Comparison of ENCODE assay signal across 28 cellular contexts in genomic region chr2:239712755-239713154, GRCh38.
"Had no signal": no experiment of that assay in that cellular context is flagged by ENCODE, and none has a peak within 500 bp of the region (broad histone marks: within the 10 kb centered on the region; RNA-seq: fewer than 3 reads in every experiment).

No MANE protein-coding gene starts in this region.

- H3K36me3 Mint-ChIP-seq: mesothelial cell of epicardium; natural killer cell treated with Interleukin-12 subunit alpha and Interleukin-12 subunit beta and Interleukin-15 and Interleukin-18, amount 100 ng/mL, for 72 hours; stimulated activated effector memory CD8-positive, alpha-beta T cell treated with anti-CD3 and anti-CD28 coated beads, Interleukin-12 subunit alpha, Interleukin-12 subunit beta, amount 100 ng/mL, for 72 hours had no signal

- H3K4me1 ChIP-seq: foreskin keratinocyte, heart left ventricle, parathyroid adenoma, prostate gland, right atrium auricular region had no signal

- H3K4me3 Mint-ChIP-seq: immature natural killer cell; memory B cell; mesothelial cell of epicardium; natural killer cell treated with Interleukin-12 subunit alpha and Interleukin-12 subunit beta and Interleukin-15 and Interleukin-18, amount 100 ng/mL, for 72 hours; neural crest cell; stimulated activated effector memory CD8-positive, alpha-beta T cell treated with anti-CD3 and anti-CD28 coated beads, Interleukin-12 subunit alpha, Interleukin-12 subunit beta, amount 100 ng/mL, for 72 hours had no signal

- H3K4me3 ChIP-seq: dorsolateral prefrontal cortex, esophagus muscularis mucosa, gastroesophageal sphincter, heart left ventricle, lung, mucosa of descending colon, prostate gland, right atrium auricular region, sigmoid colon, stomach, thyroid gland had no signal

- H3K4me1 Mint-ChIP-seq: immature natural killer cell; memory B cell; naive B cell; stimulated activated effector memory CD8-positive, alpha-beta T cell treated with anti-CD3 and anti-CD28 coated beads, Interleukin-12 subunit alpha, Interleukin-12 subunit beta, amount 100 ng/mL, for 72 hours had no signal

- H3K9ac ChIP-seq: parathyroid adenoma had no signal

- H3K27ac Mint-ChIP-seq: memory B cell; mesothelial cell of epicardium; natural killer cell treated with Interleukin-12 subunit alpha and Interleukin-12 subunit beta and Interleukin-15 and Interleukin-18, amount 100 ng/mL, for 72 hours; stimulated activated effector memory CD8-positive, alpha-beta T cell treated with anti-CD3 and anti-CD28 coated beads, Interleukin-12 subunit alpha, Interleukin-12 subunit beta, amount 100 ng/mL, for 72 hours had no signal

- H3K27ac ChIP-seq: dorsolateral prefrontal cortex, esophagus muscularis mucosa, foreskin keratinocyte, gastroesophageal sphincter, heart left ventricle, neutrophil, parathyroid adenoma, prostate gland, right atrium auricular region, sigmoid colon, stomach, thyroid gland had no signal

- H3K36me3 ChIP-seq: esophagus muscularis mucosa, gastroesophageal sphincter, heart left ventricle, neutrophil, prostate gland, right atrium auricular region, sigmoid colon, stomach, thyroid gland had no signal

- H3K27me3 ChIP-seq: esophagus muscularis mucosa, foreskin keratinocyte, gastroesophageal sphincter, heart left ventricle, right atrium auricular region, sigmoid colon, stomach, thyroid gland had no signal

- H3K9me3 ChIP-seq: neutrophil, prostate gland, thyroid gland had no signal

- DNase-seq: cerebellar nuclear complex; dorsolateral prefrontal cortex; effector CD8-positive, alpha-beta T cell; foreskin keratinocyte; hippocampal formation; immature natural killer cell; mucosa of descending colon; naive B cell; stimulated activated CD4-positive, alpha-beta T cell treated with anti-CD3 and anti-CD28 coated beads, Interleukin-2, amount 100 ng/mL, for 24 hours; stimulated activated CD4-positive, alpha-beta T cell treated with anti-CD3 and anti-CD28 coated beads, Interleukin-4, amount 100 ng/mL, for 24 hours; stimulated activated naive CD4-positive, alpha-beta T cell treated with Interleukin-2 at 50 U/mL for 16 hours; thyroid gland; trophoblast cell had no signal

- H2AFZ ChIP-seq: parathyroid adenoma had no signal

- ATAC-seq: foreskin keratinocyte; gastroesophageal sphincter; heart left ventricle; mucosa of descending colon; stimulated activated effector memory CD8-positive, alpha-beta T cell treated with anti-CD3 and anti-CD28 coated beads, Interleukin-12 subunit alpha, Interleukin-12 subunit beta, amount 100 ng/mL, for 72 hours had no signal
